Comparison of ENCODE assay signal across 10 cellular contexts in genomic region chr2:179842498-179843153, GRCh38. TPM values are rescaled to one million over a fixed set of nuclear protein-coding genes. Genes with fewer than 3 reads are reported as not detected.
A peak's percentile ranks its signal among the peaks of the same experiment; 100 is the strongest.
DNase-seq lines count a peak whose midpoint lies in the region; ATAC-seq and TF ChIP-seq lines count a peak whose summit lies in the region.
"Had no signal": no experiment of that assay in that cellular context is flagged by ENCODE, and none has a peak within 500 bp of the region (broad histone marks: within the 10 kb centered on the region; RNA-seq: fewer than 3 reads in every experiment).

No MANE protein-coding gene starts in this region.

- BruUV-seq in Panc1 (replicated peaks; lab: Mats Ljungman, UMichigan): no TSS peak

- H3K27ac Mint-ChIP-seq in GM23338: no peak overlapping the region

- H3K4me1 Mint-ChIP-seq in GM23338: peaks cover 3% of the 10 kb centered on the region

- 28 to 45% methylated on average over 4 of the region's 4 CpGs for WGBS in heart right ventricle, 2 donors
- no CpG with 5 or more reads among the region's 4 CpGs for WGBS in neuronal stem cell (ENCODE audit: extremely low coverage in 2 of 2, insufficient read length in 2 of 2, insufficient replicate concordance in 1 of 2), 2 donors

- H3K4me2 ChIP-seq in GM23338 (no peak overlapping the region), neuronal stem cell (ENCODE audit: insufficient read depth, low read length, poor library complexity, severe bottlenecking) (no peak overlapping the region)

- ATAC-seq in GM23338: peak; percentile 93
- no peak for ATAC-seq in Panc1
- ATAC-seq in heart right ventricle: no peak
- ATAC-seq in GM21717 (IDR thresholded peaks at IDR 0.05; ENCODE audit: unreplicated experiment): no peak
- no peak for ATAC-seq in HG03432 (IDR thresholded peaks at IDR 0.05; ENCODE audit: unreplicated experiment)

- no peak overlapping the region for H2BK12ac ChIP-seq in neuronal stem cell (ENCODE audit: low read length)

- H3K4me1 ChIP-seq in GM23338 (ENCODE audit: insufficient read depth) (no peaks in the 10 kb centered on the region), Panc1 (ENCODE audit: control insufficient read depth, insufficient read depth, low read length) (no peaks in the 10 kb centered on the region), heart right ventricle (no peaks in the 10 kb centered on the region), neuronal stem cell (ENCODE audit: control insufficient read depth in 2 of 2, insufficient read depth in 1 of 2, low read depth in 1 of 2, low read length in 2 of 2) (peaks cover 0 to 10% of the 10 kb centered on the region in 2 donors)

- no peak overlapping the region for H3K23ac ChIP-seq in neuronal stem cell (ENCODE audit: low read depth, low read length, poor library complexity)

- no peaks in the 10 kb centered on the region for H3K36me3 Mint-ChIP-seq in GM23338 (ENCODE audit: low read depth)

- intact Hi-C loops in Panc1 (cut with micrococcal nuclease; ENCODE audit: unreplicated experiment): loop anchor here (5.0 kb wide), 1 partner anchor 235 kb away; no protein-coding TSS in a partner anchor
- intact Hi-C loops in heart right ventricle (cut with DNase I): loop anchor here in 3 of 10 donors (2.0 to 5.0 kb wide), 2 partner anchors 234 to 235 kb away; no protein-coding TSS in a partner anchor

- H3K9me3 ChIP-seq in Panc1 (ENCODE audit: control insufficient read depth, insufficient read depth, low read depth, low read length) (no peaks in the 10 kb centered on the region), heart right ventricle (no peaks in the 10 kb centered on the region), neuronal stem cell (replicated peaks in 1 of 2; ENCODE audit: control insufficient read depth in 2 of 2, insufficient read depth in 1 of 2, low read depth in 1 of 2, low read length in 2 of 2) (no peaks in the 10 kb centered on the region)

- H3K18ac ChIP-seq in neuronal stem cell (ENCODE audit: low read length): no peak overlapping the region

- no peaks in the 10 kb centered on the region for H3K79me2 ChIP-seq in GM23338 (replicated peaks; ENCODE audit: insufficient read depth)

- H3K36me3 ChIP-seq in GM23338 (ENCODE audit: insufficient read depth): no peaks in the 10 kb centered on the region
- no peaks in the 10 kb centered on the region for H3K36me3 ChIP-seq in Panc1 (ENCODE audit: control insufficient read depth, insufficient read depth, low read length)
- H3K36me3 ChIP-seq in heart right ventricle: no peaks in the 10 kb centered on the region
- no peaks in the 10 kb centered on the region for H3K36me3 ChIP-seq in neuronal stem cell (replicated peaks in 1 of 2; ENCODE audit: control insufficient read depth in 2 of 2, insufficient read depth in 2 of 2, low read length in 2 of 2)

- H3K9me2 ChIP-seq in GM23338 (ENCODE audit: insufficient read depth): no peaks in the 10 kb centered on the region

- no peaks in the 10 kb centered on the region for H3K27me3 Mint-ChIP-seq in GM23338 (ENCODE audit: insufficient read depth, low read depth, poor library complexity)

- H3K4me3 ChIP-seq in GM23338 (no peak overlapping the region), Panc1 (ENCODE audit: low read depth in 2 of 2, low read length in 2 of 2) (no peak overlapping the region), heart right ventricle (no peak overlapping the region), neuronal stem cell (ENCODE audit: low read length in 2 of 2) (no peak overlapping the region)
- H3K4me3 ChIP-seq: SK-N-MC had no signal

- no peak overlapping the region for H4K8ac ChIP-seq in neuronal stem cell (ENCODE audit: low read depth, low read length)

- no peaks in the 10 kb centered on the region for H3K9me3 Mint-ChIP-seq in GM23338

- peak; percentile 55 for DNase-seq in COR-L47 (lab: John Stamatoyannopoulos, UW)
- peak; percentile 68 for DNase-seq in GM23338 (ENCODE audit: low spot score)
- DNase-seq in Panc1 (ENCODE audit: low read depth, low spot score): no peak
- no peak for DNase-seq in heart right ventricle
- DNase-seq in activated T-cell treated with anti-CD3 and anti-CD28 coated beads, Interleukin-2, amount 50 U/mL, for 1 hour: no peak
- DNase-seq in neuronal stem cell (ENCODE audit: low spot score): no peak

- H2BK5ac ChIP-seq in neuronal stem cell (ENCODE audit: low read length): no peak overlapping the region

- H3K79me1 ChIP-seq in neuronal stem cell (ENCODE audit: low read depth, low read length): no peaks in the 10 kb centered on the region

- H4K91ac ChIP-seq in neuronal stem cell (ENCODE audit: low read depth, low read length, poor library complexity): no peak overlapping the region

- in situ Hi-C loops in Panc1 (cut with HindIII; ENCODE audit: low pct_unique_long_range_greater_than_20kb, low sequenced_read_pairs): no loop called here

- TF ChIP-seq CTCF in GM23338 (conservative IDR thresholded peaks at IDR 0.05; ENCODE audit: low read depth in 2 of 2) (peak; percentile 76 to 81), Panc1 (IDR thresholded peaks at IDR 0.05) (peak; percentile 51), heart right ventricle (IDR thresholded peaks at IDR 0.05) (peak in 6 of 9 donors; percentile 31 to 50 (median 34))

- H3K14ac ChIP-seq in neuronal stem cell (ENCODE audit: low read length): no peak overlapping the region

- H3K4me3 Mint-ChIP-seq in GM23338: no peak overlapping the region

- no peak overlapping the region for H2AK5ac ChIP-seq in neuronal stem cell (ENCODE audit: low read depth, low read length)

- no peak overlapping the region for H2BK120ac ChIP-seq in neuronal stem cell (ENCODE audit: low read depth, low read length)

- H3K27ac ChIP-seq in GM23338 (ENCODE audit: low read depth): no peak overlapping the region
- H3K27ac ChIP-seq in Panc1 (ENCODE audit: low read length): no peak overlapping the region
- H3K27ac ChIP-seq in heart right ventricle: no peak overlapping the region
- no peak overlapping the region for H3K27ac ChIP-seq in neuronal stem cell (replicated peaks; ENCODE audit: low read length)
- H3K27ac ChIP-seq: SK-N-MC had no signal

- H2AFZ ChIP-seq in GM23338: no peak overlapping the region; the same call in 1 of the 2 replicates
- H2AFZ ChIP-seq in neuronal stem cell (ENCODE audit: low read length): no peak overlapping the region

- no peaks in the 10 kb centered on the region for H3F3A ChIP-seq in GM23338 (replicated peaks; ENCODE audit: low read depth)

- H3K27me3 ChIP-seq in GM23338 (ENCODE audit: insufficient read depth) (no peaks in the 10 kb centered on the region), Panc1 (ENCODE audit: control insufficient read depth, insufficient read depth, low read length) (no peaks in the 10 kb centered on the region), heart right ventricle (peaks cover 0 to 9% (median 0%) of the 10 kb centered on the region in 7 donors), neuronal stem cell (ENCODE audit: control insufficient read depth in 3 of 3, insufficient read depth in 3 of 3, low read depth in 1 of 3, low read length in 3 of 3) (peaks cover 0 to 2% (median 0%) of the 10 kb centered on the region in 3 experiments)

- H3K4ac ChIP-seq in neuronal stem cell (ENCODE audit: low read length): no peak overlapping the region

- H3K9ac ChIP-seq in neuronal stem cell (ENCODE audit: low read depth, low read length, poor library complexity): no peak overlapping the region

- POLR2A ChIA-PET in Panc1 (lab: Charles Lee): no interaction called here

- no peak overlapping the region for H2BK15ac ChIP-seq in neuronal stem cell (ENCODE audit: low read length)

- CTCF ChIA-PET in Panc1 (lab: Charles Lee): no interaction called here

- no peaks in the 10 kb centered on the region for H4K20me1 ChIP-seq in GM23338 (replicated peaks; ENCODE audit: insufficient read depth)

TF ChIP-seq in GM23338, 12 proteins besides CTCF, POLR2A, EP300 and RAD21 (continues in another document):
- TF ChIP-seq REST (IDR thresholded peaks at IDR 0.05; ENCODE audit: unreplicated experiment) (no peak), ETS1 (IDR thresholded peaks at IDR 0.05) (no peak), ZNF114 (CRISPR knock-in tag; IDR thresholded peaks at IDR 0.05) (no peak)

RNA-seq across cellular contexts. Expression of gene ZNF385B, which starts 18.8 kb away (rescaled TPM):
- 1.4 and 1.5 TPM in 2 replicates for total RNA-seq in GM23338 (2014; rRNA removed; shearing (Covaris generic))
- 3.1 and 4.6 TPM in 2 replicates for polyA plus RNA-seq in GM23338 (2016; fragmentation: Nextera tagmentation; extraction: Ambion mirVana)
- 0.28 TPM for total RNA-seq in Panc1 (2021; ENCODE audit: unreplicated experiment)
- polyA plus RNA-seq in Panc1 (2012; ENCODE audit: insufficient read length): not detected
- total RNA-seq in heart right ventricle: 10 to 100 TPM in 2 of 10 donors, 1 to 10 TPM in 5, under 1 TPM in 3; 0.19 to 19.7 (median 2.0) TPM
- polyA plus RNA-seq in heart right ventricle: under 1 TPM; 0.26 to 0.59 TPM
- polyA plus RNA-seq in neuronal stem cell (2013, experiment 1 of 2): 36.3 TPM
- 37.2 TPM for polyA plus RNA-seq in neuronal stem cell (2013, experiment 2 of 2)
- total RNA-seq: glomerular endothelial cell had no signal

Comparison
In these comparisons a context has a peak if more than half of its experiments do, and no peak if none do; other contexts are left out.
1. DNase-seq: peak in COR-L47 (single experiment) and GM23338 (single experiment); none in Panc1 (single experiment), heart right ventricle (0 of 2), activated T-cell treated with anti-CD3 and anti-CD28 coated beads, Interleukin-2, amount 50 U/mL, for 1 hour (single experiment) and neuronal stem cell (single experiment).
2. Peak in every context shown above with its lines, with median percentiles within 50 percentile points of each other: CTCF ChIP-seq.